In genomic region chr11:67419330-67420049, GRCh38 we compare ENCODE assay signal across 1 cellular context.
TF ChIP-seq lines count a peak whose summit lies in the region.

No MANE protein-coding gene starts in this region.

TF ChIP-seq in K562, 482 proteins besides CTCF, POLR2A, EP300 and RAD21:
- TF ChIP-seq USF1 (CRISPR knock-in tag; IDR thresholded peaks at IDR 0.05): 0 out of 2 replicates have a peak, but pooled peaks have one; percentile 21
- TF ChIP-seq HNRNPL (IDR thresholded peaks at IDR 0.05; ENCODE audit: low read depth, low read length): 0 out of 2 replicates have a peak, but pooled peaks have one; percentile 1
- TF ChIP-seq RREB1 (CRISPR knock-in tag; IDR thresholded peaks at IDR 0.05): no peak
- no peak for TF ChIP-seq GABPB1 (CRISPR knock-in tag; IDR thresholded peaks at IDR 0.05)
TF ChIP-seq in K562: peak in this region for 2.
